Comparison of ENCODE assay signal across 20 cellular contexts in the genomic region with DNA sequence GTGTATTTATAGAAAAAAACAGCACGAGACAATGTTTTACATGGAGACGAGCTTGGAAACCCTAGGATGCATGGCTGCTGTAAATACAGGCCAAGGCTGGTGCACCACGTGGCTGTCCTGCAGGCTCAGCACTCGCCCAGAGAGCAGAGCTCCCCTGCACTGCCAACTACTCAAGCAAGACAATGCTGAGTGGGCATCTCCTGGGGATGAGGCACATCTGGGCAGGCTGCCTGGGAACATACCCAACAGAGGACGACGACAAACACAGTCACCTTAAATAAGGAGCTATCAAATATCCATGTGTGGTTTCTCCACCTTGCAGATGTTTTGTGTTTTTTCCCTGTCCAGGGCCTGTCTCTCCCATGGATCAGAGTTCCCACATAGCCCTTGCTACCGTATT.
DNase-seq lines count a peak whose midpoint lies in the region; TF ChIP-seq lines count a peak whose summit lies in the region.
"Had no signal": no experiment of that assay in that cellular context is flagged by ENCODE, and none has a peak within 500 bp of the region (broad histone marks: within the 10 kb centered on the region; RNA-seq: fewer than 3 reads in every experiment).

No MANE protein-coding gene starts in this region.

- H3K9ac ChIP-seq in parathyroid adenoma = no peak overlapping the region

- peaks cover 19% of the 10 kb centered on the region for H3K27me3 Mint-ChIP-seq in activated T-helper 1 cell treated with anti-CD3 and anti-CD28 coated beads, Interleukin-12 subunit alpha, Interleukin-12 subunit beta, Interleukin-2, Interleukin-4 antibody, amounts not matched to agents 30 ng/mL and 10 ng/mL and 1 ng/mL, durations not matched to agents 14 hours and 24 hours and 36 hours (ENCODE audit: insufficient read depth)

- H3K4me2 ChIP-seq in parathyroid adenoma (ENCODE audit: low read length) = no peak overlapping the region

- H3K27ac Mint-ChIP-seq in activated T-helper 1 cell treated with anti-CD3 and anti-CD28 coated beads, Interleukin-12 subunit alpha, Interleukin-12 subunit beta, Interleukin-2, Interleukin-4 antibody, amounts not matched to agents 30 ng/mL and 10 ng/mL and 1 ng/mL, durations not matched to agents 14 hours and 24 hours and 36 hours = no peak overlapping the region
- H3K27ac Mint-ChIP-seq: activated naive CD4-positive, alpha-beta T cell treated with anti-CD3 and anti-CD28 coated beads, Interleukin-2, amount 50 U/mL, for 24 hours; activated T-cell treated with anti-CD3 and anti-CD28 coated beads, Interleukin-2, amount 50 U/mL, for 72 hours; CD4-positive, alpha-beta T cell; nephron had no signal

- H3K36me3 Mint-ChIP-seq in activated T-helper 1 cell treated with anti-CD3 and anti-CD28 coated beads, Interleukin-12 subunit alpha, Interleukin-12 subunit beta, Interleukin-2, Interleukin-4 antibody, amounts not matched to agents 30 ng/mL and 10 ng/mL and 1 ng/mL, durations not matched to agents 14 hours and 24 hours and 36 hours (ENCODE audit: low read depth) = no peaks in the 10 kb centered on the region
- H3K36me3 Mint-ChIP-seq: activated naive CD4-positive, alpha-beta T cell treated with anti-CD3 and anti-CD28 coated beads, Interleukin-2, amount 50 U/mL, for 24 hours had no signal

- H3K4me3 ChIP-seq in parathyroid adenoma (ENCODE audit: low read depth, low read length) = no peak overlapping the region
- H3K4me3 ChIP-seq: GM12878, left ventricle myocardium inferior had no signal

- no peak for TF ChIP-seq CTCF in parathyroid adenoma (IDR thresholded peaks at IDR 0.05)

- no peak overlapping the region for H2AFZ ChIP-seq in parathyroid adenoma

- intact Hi-C loops in activated T-helper 1 cell treated with anti-CD3 and anti-CD28 coated beads, Interleukin-12 subunit alpha, Interleukin-12 subunit beta, Interleukin-2, Interleukin-4 antibody, amounts not matched to agents 30 ng/mL and 10 ng/mL and 1 ng/mL, durations not matched to agents 14 hours and 24 hours and 36 hours (cut with micrococcal nuclease) = no loop called here

- H3K9me3 ChIP-seq in parathyroid adenoma (ENCODE audit: control insufficient read depth, low read length) = no peaks in the 10 kb centered on the region
- H3K9me3 ChIP-seq: left ventricle myocardium inferior had no signal

- H3K79me2 ChIP-seq in parathyroid adenoma = no peaks in the 10 kb centered on the region

- DNase-seq in DMS53 (lab: John Stamatoyannopoulos, UW) (peak; percentile 97), NCI-H2029 treated with DMSO at 0.1 percent for 48 hours (lab: John Stamatoyannopoulos, UW) (peak; percentile 98), NCI-H69 (lab: John Stamatoyannopoulos, UW) (peak; percentile 59), NCI-H2227 (lab: John Stamatoyannopoulos, UW; ENCODE audit: unreplicated experiment) (no peak), hepatic stellate cell (ENCODE audit: low spot score) (no peak), UCSD-AML1 (lab: John Stamatoyannopoulos, UW; ENCODE audit: unreplicated experiment) (no peak)
- DNase-seq in activated T-helper 1 cell treated with anti-CD3 and anti-CD28 coated beads, Interleukin-12 subunit alpha, Interleukin-12 subunit beta, Interleukin-2, Interleukin-4 antibody, amounts not matched to agents 30 ng/mL and 10 ng/mL and 1 ng/mL, durations not matched to agents 14 hours and 24 hours and 36 hours (ENCODE audit: low spot score) = no peak
- DNase-seq: activated T-cell treated with anti-CD3 and anti-CD28 coated beads, Interleukin-2, amount 50 U/mL, for 72 hours; anterior cingulate cortex; CD4-positive, alpha-beta T cell; dermis blood vessel endothelial cell; left ventricle myocardium inferior; MM.1S; NCI-H1694; NCI-H748 treated with DMSO at 0.1 percent for 48 hours; SHP77 had no signal

- no peaks in the 10 kb centered on the region for H3K9me3 Mint-ChIP-seq in activated T-helper 1 cell treated with anti-CD3 and anti-CD28 coated beads, Interleukin-12 subunit alpha, Interleukin-12 subunit beta, Interleukin-2, Interleukin-4 antibody, amounts not matched to agents 30 ng/mL and 10 ng/mL and 1 ng/mL, durations not matched to agents 14 hours and 24 hours and 36 hours
- H3K9me3 Mint-ChIP-seq: activated naive CD4-positive, alpha-beta T cell treated with anti-CD3 and anti-CD28 coated beads, Interleukin-2, amount 50 U/mL, for 24 hours; activated T-cell treated with anti-CD3 and anti-CD28 coated beads, Interleukin-2, amount 50 U/mL, for 72 hours; CD4-positive, alpha-beta T cell; nephron had no signal

- no peaks in the 10 kb centered on the region for H3K4me1 Mint-ChIP-seq in activated T-helper 1 cell treated with anti-CD3 and anti-CD28 coated beads, Interleukin-12 subunit alpha, Interleukin-12 subunit beta, Interleukin-2, Interleukin-4 antibody, amounts not matched to agents 30 ng/mL and 10 ng/mL and 1 ng/mL, durations not matched to agents 14 hours and 24 hours and 36 hours (ENCODE audit: low read depth)
- H3K4me1 Mint-ChIP-seq: activated naive CD4-positive, alpha-beta T cell treated with anti-CD3 and anti-CD28 coated beads, Interleukin-2, amount 50 U/mL, for 24 hours had no signal

- peaks cover 6% of the 10 kb centered on the region for H3K4me1 ChIP-seq in parathyroid adenoma

- H3K27ac ChIP-seq in parathyroid adenoma = peak overlapping the region; percentile 29
- H3K27ac ChIP-seq: left ventricle myocardium inferior had no signal

- H3K4me3 Mint-ChIP-seq in activated T-helper 1 cell treated with anti-CD3 and anti-CD28 coated beads, Interleukin-12 subunit alpha, Interleukin-12 subunit beta, Interleukin-2, Interleukin-4 antibody, amounts not matched to agents 30 ng/mL and 10 ng/mL and 1 ng/mL, durations not matched to agents 14 hours and 24 hours and 36 hours = no peak overlapping the region
- H3K4me3 Mint-ChIP-seq: activated naive CD4-positive, alpha-beta T cell treated with anti-CD3 and anti-CD28 coated beads, Interleukin-2, amount 50 U/mL, for 24 hours; activated T-cell treated with anti-CD3 and anti-CD28 coated beads, Interleukin-2, amount 50 U/mL, for 72 hours; CD4-positive, alpha-beta T cell had no signal

- H3K36me3 ChIP-seq in parathyroid adenoma (ENCODE audit: control insufficient read depth, insufficient read depth, low read length) = no peaks in the 10 kb centered on the region
- H3K36me3 ChIP-seq: left ventricle myocardium inferior had no signal

- no peaks in the 10 kb centered on the region for H3K27me3 ChIP-seq in parathyroid adenoma (ENCODE audit: control insufficient read depth, insufficient read depth, low read length)

Comparison
In these comparisons a context has a peak if more than half of its experiments do, and no peak if none do; other contexts are left out.
1. DNase-seq: peak in DMS53 (single experiment), NCI-H2029 treated with DMSO at 0.1 percent for 48 hours (single experiment) and NCI-H69 (single experiment); none in NCI-H2227 (single experiment), activated T-helper 1 cell treated with anti-CD3 and anti-CD28 coated beads, Interleukin-12 subunit alpha, Interleukin-12 subunit beta, Interleukin-2, Interleukin-4 antibody, amounts not matched to agents 30 ng/mL and 10 ng/mL and 1 ng/mL, durations not matched to agents 14 hours and 24 hours and 36 hours (single experiment), hepatic stellate cell (single experiment) and UCSD-AML1 (single experiment).